25 cellular contexts compared by ENCODE assay signal in the genomic region with DNA sequence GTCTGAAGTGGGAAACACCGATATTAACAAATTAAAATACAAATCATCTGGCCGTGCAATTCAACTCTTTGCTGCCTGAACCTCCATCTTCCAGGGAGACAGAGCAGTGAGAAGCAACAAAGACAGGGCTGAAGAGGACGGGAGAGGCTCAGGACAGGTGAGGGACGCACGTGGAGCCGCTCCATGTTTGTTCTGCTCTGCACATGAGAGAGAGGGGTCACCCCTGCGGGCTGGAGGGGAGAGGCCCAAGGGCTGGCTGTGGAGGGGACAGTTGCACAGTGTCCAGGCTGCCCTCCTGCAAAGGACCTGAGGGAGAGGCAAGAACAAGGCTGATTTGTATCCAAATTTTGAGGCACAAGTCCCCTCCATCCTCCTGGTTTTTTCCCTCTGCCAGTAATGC. TPM values are rescaled to one million over a fixed set of nuclear protein-coding genes. Genes with fewer than 3 reads are reported as not detected.
"Had no signal": no experiment of that assay in that cellular context is flagged by ENCODE, and none has a peak within 500 bp of the region (broad histone marks: within the 10 kb centered on the region; RNA-seq: fewer than 3 reads in every experiment).

No MANE protein-coding gene starts in this region.

- H3K27ac ChIP-seq: adrenal gland, tibial nerve, vagina had no signal

- H3K4me3 Mint-ChIP-seq: activated CD4-positive, alpha-beta T cell treated with anti-CD3 and anti-CD28 coated beads for 36 hours; activated naive CD8-positive, alpha-beta T cell; activated T-cell treated with anti-CD3 and anti-CD28 coated beads, Interleukin-2, amount 50 U/mL, for 24 hours; activated T-helper 17 cell treated with anti-CD3 and anti-CD28 coated beads, Interleukin-2, amount 50 U/mL, for 72 hours; dendritic cell treated with granulocyte-macrophage colony-stimulating factor and Interleukin-4, amounts not matched to agents 40 ng/mL and 50 ng/mL, for 4 days; T-cell; T-helper 2 cell treated with Interferon-gamma antibody and Interleukin-4, amounts not matched to agents 5 μg/mL and 100 μg/mL, for 36 hours had no signal

- H3K27me3 Mint-ChIP-seq: activated CD4-positive, alpha-beta T cell treated with anti-CD3 and anti-CD28 coated beads for 36 hours had no signal

- H3K36me3 ChIP-seq: adrenal gland, tibial nerve, vagina had no signal

- H3K9me3 Mint-ChIP-seq: activated T-cell treated with anti-CD3 and anti-CD28 coated beads, Interleukin-2, amount 50 U/mL, for 24 hours; activated T-helper 17 cell treated with anti-CD3 and anti-CD28 coated beads, Interleukin-2, amount 50 U/mL, for 72 hours; dendritic cell treated with granulocyte-macrophage colony-stimulating factor and Interleukin-4, amounts not matched to agents 40 ng/mL and 50 ng/mL, for 4 days; T-cell; T-helper 2 cell treated with Interferon-gamma antibody and Interleukin-4, amounts not matched to agents 5 μg/mL and 100 μg/mL, for 36 hours had no signal

- ATAC-seq: activated CD4-positive, alpha-beta T cell treated with anti-CD3 and anti-CD28 coated beads for 36 hours; activated T-helper 17 cell treated with anti-CD3 and anti-CD28 coated beads, Interleukin-2, amount 50 U/mL, for 72 hours; left cardiac atrium; mucosa of descending colon; T-cell had no signal

- H3K4me1 ChIP-seq: adrenal gland, vagina had no signal

- H3K4me1 Mint-ChIP-seq: activated CD4-positive, alpha-beta T cell treated with anti-CD3 and anti-CD28 coated beads for 36 hours; activated T-helper 17 cell treated with anti-CD3 and anti-CD28 coated beads, Interleukin-2, amount 50 U/mL, for 72 hours; T-cell had no signal

- H3K27ac Mint-ChIP-seq: activated CD4-positive, alpha-beta T cell treated with anti-CD3 and anti-CD28 coated beads for 36 hours; activated naive CD8-positive, alpha-beta T cell; activated T-cell treated with anti-CD3 and anti-CD28 coated beads, Interleukin-2, amount 50 U/mL, for 24 hours; activated T-helper 17 cell treated with anti-CD3 and anti-CD28 coated beads, Interleukin-2, amount 50 U/mL, for 72 hours; dendritic cell treated with granulocyte-macrophage colony-stimulating factor and Interleukin-4, amounts not matched to agents 40 ng/mL and 50 ng/mL, for 4 days; T-cell; T-helper 2 cell treated with Interferon-gamma antibody and Interleukin-4, amounts not matched to agents 5 μg/mL and 100 μg/mL, for 36 hours had no signal

- FAIRE-seq: bronchial epithelial cell, islet of Langerhans had no signal

- H3K36me3 Mint-ChIP-seq: activated naive CD8-positive, alpha-beta T cell; T-cell had no signal

- H3K27me3 ChIP-seq: adrenal gland, tibial nerve, vagina had no signal

- H3K9me3 ChIP-seq: adrenal gland, mucosa of descending colon, tibial nerve, vagina had no signal

- DNase-seq: activated CD4-positive, alpha-beta T cell treated with anti-CD3 and anti-CD28 coated beads for 36 hours; activated CD4-positive, alpha-beta T cell treated with anti-CD3 and anti-CD28 coated beads, Interleukin-2, amount 50 U/mL, for 4 hours; activated CD8-positive, alpha-beta memory T cell treated with anti-CD3 and anti-CD28 coated beads for 24 hours; activated CD8-positive, alpha-beta memory T cell treated with anti-CD3 and anti-CD28 coated beads, Interleukin-2, amount 50 U/mL, for 4 hours; activated T-cell treated with anti-CD3 and anti-CD28 coated beads, Interleukin-2, amount 50 U/mL, for 24 hours; adrenal gland; cerebellar nuclear complex; effector CD8-positive, alpha-beta T cell; erythroblast; foreskin melanocyte; left cardiac atrium; mesenchymal stem cell; mucosa of descending colon; occipital lobe; stimulated activated CD4-positive, alpha-beta T cell treated with anti-CD3 and anti-CD28 coated beads, Interleukin-4, amount 100 ng/mL, for 1 hour; stimulated activated naive CD4-positive, alpha-beta T cell; T-cell had no signal

- H3K4me3 ChIP-seq: adrenal gland, mucosa of descending colon, tibial nerve, vagina had no signal

RNA-seq across cellular contexts. Expression of gene COBL, which starts 41.7 kb away (rescaled TPM):
- total RNA-seq: activated CD4-positive, alpha-beta T cell treated with anti-CD3 and anti-CD28 coated beads for 36 hours; activated T-helper 17 cell treated with anti-CD3 and anti-CD28 coated beads, Interleukin-2, amount 50 U/mL, for 72 hours had no signal
